ENCODE assay signal across 8 cellular contexts in the genomic region with DNA sequence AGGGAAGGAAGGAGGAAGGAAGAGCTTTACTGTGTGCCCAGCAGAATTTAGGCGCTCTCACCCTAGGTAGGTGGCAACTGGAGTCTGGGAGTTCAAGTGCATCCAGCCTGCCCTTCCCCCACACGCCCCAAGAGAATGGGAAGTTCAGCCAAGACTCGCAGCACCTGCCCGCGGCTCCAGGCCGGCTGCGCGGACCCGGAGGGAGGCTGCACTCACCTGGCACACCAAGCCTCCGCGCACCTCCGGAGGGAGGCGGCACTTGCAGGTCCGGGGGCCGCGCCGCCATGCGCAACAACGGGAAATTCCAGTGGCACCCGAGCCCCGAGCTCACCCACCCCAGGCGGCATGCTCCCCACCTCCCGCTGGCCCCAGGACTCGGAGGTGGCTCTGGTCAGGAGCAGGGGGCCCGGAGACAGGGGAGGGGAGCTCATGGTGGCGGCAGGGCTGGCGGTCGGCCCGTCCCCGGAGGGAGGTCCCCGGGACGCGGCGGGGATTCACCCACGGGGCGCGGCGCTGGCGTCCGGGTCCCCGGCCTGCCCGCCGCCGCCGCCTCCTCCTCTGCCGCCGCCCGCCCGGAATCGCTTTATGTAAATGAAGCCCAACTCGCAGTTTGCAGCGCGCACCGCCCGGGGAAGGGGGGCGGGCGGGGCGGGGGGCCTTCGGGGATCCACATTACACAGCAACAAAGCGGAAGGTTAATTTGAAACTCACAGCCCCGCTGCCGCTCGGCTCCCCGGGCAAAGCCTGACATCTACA. TPM values are rescaled to one million over a fixed set of nuclear protein-coding genes. Genes with fewer than 3 reads are reported as not detected.
DNase-seq lines count a peak whose midpoint lies in the region; ATAC-seq and TF ChIP-seq lines count a peak whose summit lies in the region.

TSS of gene ZFHX3 (minus strand) at position 593 of the 756 bp plus-strand sequence. CDS start 87,983 bp downstream, outside the sequence.

- no peaks in the 10 kb centered on the region for H4K20me1 ChIP-seq in PC-3 (ENCODE audit: low read length)

- peaks cover 4% of the 10 kb centered on the region for H3F3A ChIP-seq in PC-3 (ENCODE audit: low read length, unreplicated experiment)

- intact Hi-C loops in CD4-positive, alpha-beta memory T cell (cut with micrococcal nuclease): no loop called here
- intact Hi-C loops in PC-3 (cut with micrococcal nuclease): loop anchor here (1.0 to 5.0 kb wide), 6 partner anchors 58 to 545 kb away; no protein-coding TSS in a partner anchor
- intact Hi-C loops in body of pancreas (cut with DNase I): no loop called here

- H3K27me3 ChIP-seq in CD4-positive, alpha-beta memory T cell (ENCODE audit: insufficient read depth, low read length): peaks cover 4% of the 10 kb centered on the region
- H3K27me3 ChIP-seq in PC-3 (ENCODE audit: low read length) (no peaks in the 10 kb centered on the region), body of pancreas (no peaks in the 10 kb centered on the region), skeletal muscle tissue (ENCODE audit: control insufficient read depth in 3 of 3, insufficient read depth in 3 of 3, low read length in 3 of 3) (no peaks in the 10 kb centered on the region)

- no peaks in the 10 kb centered on the region for H3K36me3 ChIP-seq in CD4-positive, alpha-beta memory T cell (ENCODE audit: insufficient read depth, low read length)
- no peaks in the 10 kb centered on the region for H3K36me3 ChIP-seq in PC-3 (ENCODE audit: low read depth, low read length)
- no peaks in the 10 kb centered on the region for H3K36me3 ChIP-seq in body of pancreas (replicated peaks in 1 of 2; ENCODE audit: insufficient read depth in 1 of 2, low read depth in 2 of 2)
- no peaks in the 10 kb centered on the region for H3K36me3 ChIP-seq in skeletal muscle tissue (ENCODE audit: control insufficient read depth in 3 of 3, insufficient read depth in 3 of 3, low read length in 3 of 3)

- H2AFZ ChIP-seq in PC-3 (ENCODE audit: low read length): peak within 1 kb of the TSS; percentile 65

- no TSS peak for BruUV-seq in PC-3 (replicated peaks; lab: Mats Ljungman, UMichigan)

- H3K79me2 ChIP-seq in PC-3 (ENCODE audit: low read length): peaks cover 95% of the 10 kb centered on the region

- 0% methylated on average over 11 to 55 of the region's 64 CpGs for WGBS in body of pancreas, 2 donors

- ATAC-seq in GM18907 (IDR thresholded peaks at IDR 0.05; ENCODE audit: unreplicated experiment) (peak; percentile 75), HG03095 (IDR thresholded peaks at IDR 0.05; ENCODE audit: unreplicated experiment) (peak; percentile 71), PC-3 (peak; percentile 46), body of pancreas (peak; percentile 77)

- no peaks in the 10 kb centered on the region for H3K9me3 Mint-ChIP-seq in CD4-positive, alpha-beta memory T cell

- H3K9me3 ChIP-seq in CD4-positive, alpha-beta memory T cell (ENCODE audit: control insufficient read depth in 1 of 2, low read length in 2 of 2): no peaks in the 10 kb centered on the region
- H3K9me3 ChIP-seq in PC-3 (ENCODE audit: low read length) (no peaks in the 10 kb centered on the region), body of pancreas (no peaks in the 10 kb centered on the region), skeletal muscle tissue (ENCODE audit: control insufficient read depth in 3 of 3, low read length in 3 of 3) (no peaks in the 10 kb centered on the region)

- H3K4me3 Mint-ChIP-seq in CD4-positive, alpha-beta memory T cell: peak within 1 kb of the TSS in 7 of 8 donors; percentile 11 to 64 (median 48)

- H3K4me1 ChIP-seq in CD4-positive, alpha-beta memory T cell (ENCODE audit: insufficient read depth, low read length): no peaks in the 10 kb centered on the region
- H3K4me1 ChIP-seq in PC-3 (ENCODE audit: insufficient read depth, low read length) (peaks cover 70% of the 10 kb centered on the region), body of pancreas (peaks cover 66% of the 10 kb centered on the region), skeletal muscle tissue (ENCODE audit: control insufficient read depth in 3 of 3, insufficient read depth in 3 of 3, low read length in 3 of 3) (peaks cover 69 to 80% (median 72%) of the 10 kb centered on the region in 3 donors)

- H3K4me2 ChIP-seq in PC-3 (ENCODE audit: low read length): peak within 1 kb of the TSS; percentile 84

- no peak within 1 kb of the TSS for H3K27ac Mint-ChIP-seq in CD4-positive, alpha-beta memory T cell

- H3K36me3 Mint-ChIP-seq in CD4-positive, alpha-beta memory T cell: no peaks in the 10 kb centered on the region

- H3K9me2 ChIP-seq in PC-3 (replicated peaks; ENCODE audit: low read length): no peaks in the 10 kb centered on the region

- H3K27ac ChIP-seq in CD4-positive, alpha-beta memory T cell (ENCODE audit: low read depth, low read length): no peak within 1 kb of the TSS
- H3K27ac ChIP-seq in PC-3 (ENCODE audit: low read length) (peak within 1 kb of the TSS; percentile 95), body of pancreas (peak within 1 kb of the TSS; percentile 90 to 97 (median 96)), skeletal muscle tissue (ENCODE audit: low read depth, low read length) (peak within 1 kb of the TSS; percentile 98)

- H3K4me3 ChIP-seq in CD4-positive, alpha-beta memory T cell (ENCODE audit: low read length in 2 of 2): no peak within 1 kb of the TSS
- peak within 1 kb of the TSS; percentile 88 for H3K4me3 ChIP-seq in PC-3 (ENCODE audit: low read length)
- peak within 1 kb of the TSS; percentile 45 to 60 for H3K4me3 ChIP-seq in body of pancreas
- H3K4me3 ChIP-seq in skeletal muscle tissue (ENCODE audit: low read length in 3 of 3): peak within 1 kb of the TSS; percentile 82 to 89 (median 83)

- peak; percentile 61 to 73 (median 72) for TF ChIP-seq POLR2A in body of pancreas (IDR thresholded peaks at IDR 0.05)

- TF ChIP-seq CTCF in PC-3 (conservative IDR thresholded peaks at IDR 0.05; ENCODE audit: low read depth, low read length): no peak
- TF ChIP-seq CTCF in body of pancreas (IDR thresholded peaks at IDR 0.05): peak in 4 of 7 experiments; percentile 5 to 16 (median 8)

- H3K4me1 Mint-ChIP-seq in CD4-positive, alpha-beta memory T cell: peaks cover 0 to 5% (median 2%) of the 10 kb centered on the region in 4 donors

- POLR2A ChIA-PET in CD4-positive, alpha-beta memory T cell (lab: Charles Lee; ENCODE audit: partially characterized antibody): no interaction called here
- POLR2A ChIA-PET in PC-3 (lab: Charles Lee; ENCODE audit: unreplicated experiment): interaction anchor here (0.5 to 0.7 kb wide), 4 partner anchors 26 to 440 kb away, joined by 4 to 27 read pairs (median 8); no protein-coding TSS in a partner anchor

- H3K9ac ChIP-seq in PC-3 (ENCODE audit: low read length) (peak within 1 kb of the TSS; percentile 93), skeletal muscle tissue (ENCODE audit: low read depth in 1 of 3, low read length in 3 of 3) (peak within 1 kb of the TSS; percentile 79 to 89 (median 85))

- peak in 3 of 5 donors; percentile 33 to 53 (median 34) for DNase-seq in CD4-positive, alpha-beta memory T cell
- DNase-seq in PC-3: peak; percentile 76
- peak; percentile 82 to 88 (median 86) for DNase-seq in body of pancreas
- DNase-seq in iPS-NIHi7 (ENCODE audit: extremely low spot score): peak; percentile 46
- no peak for DNase-seq in effector CD4-positive, alpha-beta T cell

- peaks cover 19 to 26% of the 10 kb centered on the region in 2 donors for H3K27me3 Mint-ChIP-seq in CD4-positive, alpha-beta memory T cell

- CTCF ChIA-PET in CD4-positive, alpha-beta memory T cell (lab: Charles Lee; ENCODE audit: partially characterized antibody): no interaction called here
- CTCF ChIA-PET in PC-3 (lab: Charles Lee): interaction anchor here (0.6 kb wide), 1 partner anchor 199 kb away, joined by 4 read pairs; no protein-coding TSS in a partner anchor

RNA-seq across cellular contexts. Expression of gene ZFHX3, which starts in this region (rescaled TPM):
- under 1 TPM; 0.69 to 0.99 TPM for total RNA-seq in CD4-positive, alpha-beta memory T cell
- polyA plus RNA-seq in CD4-positive, alpha-beta memory T cell: under 1 TPM; 0.01 to 0.03 TPM
- total RNA-seq in PC-3 (2014; rRNA removed) (3.5 and 4.5 TPM in 2 replicates), body of pancreas (10 to 100 TPM; 22.4 to 24.6 TPM), skeletal muscle tissue (8.9 TPM)

Comparison
In these comparisons a context has a peak if more than half of its experiments do, and no peak if none do; other contexts are left out.
1. Peak in DNase-seq in CD4-positive, alpha-beta memory T cell; RNA of the gene not detected or under 1 TPM.
2. H3K4me3 ChIP-seq: peak in PC-3 (single experiment), body of pancreas (2 of 2) and skeletal muscle tissue (3 of 3); none in CD4-positive, alpha-beta memory T cell (0 of 2).
3. Peak in every context shown above with its lines, with median percentiles within 50 percentile points of each other: ATAC-seq.